Comparison of ENCODE assay signal across 13 cellular contexts in the genomic region with DNA sequence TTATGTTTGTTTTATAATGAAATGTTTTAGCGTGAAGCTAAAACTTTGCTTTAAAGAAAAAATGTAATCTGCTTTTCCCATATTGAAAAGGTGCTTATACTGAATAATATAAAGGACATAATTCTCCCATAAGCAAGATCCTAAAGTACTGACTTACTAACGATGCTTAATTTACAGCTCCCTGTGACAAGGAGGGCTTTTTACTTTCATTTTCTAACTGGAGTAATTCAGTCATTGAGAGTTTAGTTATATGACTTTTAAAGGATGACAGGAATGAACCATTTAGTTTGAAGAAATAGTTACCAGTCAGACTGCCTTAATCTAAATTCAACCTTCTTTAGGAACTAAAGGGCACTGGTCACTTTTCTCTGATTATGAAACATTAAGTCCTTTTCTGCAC. TPM values are rescaled to one million over a fixed set of nuclear protein-coding genes. Genes with fewer than 3 reads are reported as not detected.
A peak's percentile ranks its signal among the peaks of the same experiment; 100 is the strongest.
DNase-seq lines count a peak whose midpoint lies in the region; ATAC-seq and TF ChIP-seq lines count a peak whose summit lies in the region.
"Had no signal": no experiment of that assay in that cellular context is flagged by ENCODE, and none has a peak within 500 bp of the region (broad histone marks: within the 10 kb centered on the region; RNA-seq: fewer than 3 reads in every experiment).

No MANE protein-coding gene starts in this region.

- CTCF ChIA-PET in activated CD8-positive, alpha-beta T cell treated with anti-CD3 and anti-CD28 coated beads for 36 hours (lab: Charles Lee), result interaction anchor here (1.9 kb wide), 2 partner anchors 121 to 187 kb away, joined by 7 read pairs; no protein-coding TSS in a partner anchor
- CTCF ChIA-PET in naive thymus-derived CD4-positive, alpha-beta T cell (lab: Charles Lee), result no interaction called here
- CTCF ChIA-PET in Calu3 (lab: Charles Lee), result interaction anchor here (0.6 to 0.8 kb wide), 2 partner anchors 30 to 186 kb away, joined by 3 to 8 read pairs; no protein-coding TSS in a partner anchor

- intact Hi-C loops in activated CD8-positive, alpha-beta T cell treated with anti-CD3 and anti-CD28 coated beads for 36 hours (cut with micrococcal nuclease), result no loop called here
- intact Hi-C loops in naive thymus-derived CD4-positive, alpha-beta T cell (cut with micrococcal nuclease), result no loop called here
- intact Hi-C loops in Calu3 (cut with micrococcal nuclease; ENCODE audit: unreplicated experiment), result no loop called here

- H3K4me1 ChIP-seq in naive thymus-derived CD4-positive, alpha-beta T cell (ENCODE audit: control insufficient read depth in 2 of 2, insufficient read depth in 2 of 2, low read length in 2 of 2), result no peaks in the 10 kb centered on the region

- H3K27me3 ChIP-seq in naive thymus-derived CD4-positive, alpha-beta T cell (ENCODE audit: control insufficient read depth in 2 of 2, insufficient read depth in 2 of 2, low read length in 2 of 2), result no peaks in the 10 kb centered on the region

- H3K4me3 Mint-ChIP-seq in activated CD8-positive, alpha-beta T cell treated with anti-CD3 and anti-CD28 coated beads for 36 hours, result no peak overlapping the region
- peak overlapping the region in 8 of 10 donors; percentile 0 to 71 (median 44) for H3K4me3 Mint-ChIP-seq in naive thymus-derived CD4-positive, alpha-beta T cell
- H3K4me3 Mint-ChIP-seq in immature natural killer cell (peak overlapping the region in 1 of 5 donors; percentile 57), Calu3 (ENCODE audit: low read depth, unreplicated experiment) (no peak overlapping the region)

- H3K36me3 Mint-ChIP-seq in activated CD8-positive, alpha-beta T cell treated with anti-CD3 and anti-CD28 coated beads for 36 hours (ENCODE audit: low read depth), result no peaks in the 10 kb centered on the region
- H3K36me3 Mint-ChIP-seq in naive thymus-derived CD4-positive, alpha-beta T cell, result no peaks in the 10 kb centered on the region
- H3K36me3 Mint-ChIP-seq in immature natural killer cell (no peaks in the 10 kb centered on the region), Calu3 (ENCODE audit: insufficient read depth, unreplicated experiment) (no peaks in the 10 kb centered on the region)
- H3K36me3 Mint-ChIP-seq: brain had no signal

- POLR2A ChIA-PET in activated CD8-positive, alpha-beta T cell treated with anti-CD3 and anti-CD28 coated beads for 36 hours (lab: Charles Lee), result no interaction called here
- POLR2A ChIA-PET in naive thymus-derived CD4-positive, alpha-beta T cell (lab: Charles Lee), result interaction anchor here (1.1 kb wide), 1 partner anchor 9 kb away, joined by 3 read pairs; no protein-coding TSS in a partner anchor

- ATAC-seq in GM18520 (IDR thresholded peaks at IDR 0.05; ENCODE audit: unreplicated experiment), result peak; percentile 54
- peak; percentile 40 for ATAC-seq in HG02678 (IDR thresholded peaks at IDR 0.05; ENCODE audit: unreplicated experiment)
- peak; percentile 20 for ATAC-seq in activated CD8-positive, alpha-beta T cell treated with anti-CD3 and anti-CD28 coated beads for 36 hours
- ATAC-seq in naive thymus-derived CD4-positive, alpha-beta T cell, result no peak
- no peak for ATAC-seq in GM21528 (IDR thresholded peaks at IDR 0.05; ENCODE audit: low FRiP score, unreplicated experiment)

- H3K9me3 ChIP-seq in naive thymus-derived CD4-positive, alpha-beta T cell (ENCODE audit: control insufficient read depth in 2 of 3, low read length in 3 of 3), result no peaks in the 10 kb centered on the region

- TF ChIP-seq CTCF in activated CD8-positive, alpha-beta T cell treated with anti-CD3 and anti-CD28 coated beads for 36 hours (IDR thresholded peaks at IDR 0.05), result no peak
- no peak for TF ChIP-seq CTCF in Calu3 (IDR thresholded peaks at IDR 0.05; ENCODE audit: unreplicated experiment)

- H3K27ac Mint-ChIP-seq in activated CD8-positive, alpha-beta T cell treated with anti-CD3 and anti-CD28 coated beads for 36 hours, result no peak overlapping the region
- H3K27ac Mint-ChIP-seq in naive thymus-derived CD4-positive, alpha-beta T cell, result no peak overlapping the region
- no peak overlapping the region for H3K27ac Mint-ChIP-seq in immature natural killer cell
- no peak overlapping the region for H3K27ac Mint-ChIP-seq in Calu3 (ENCODE audit: unreplicated experiment)
- H3K27ac Mint-ChIP-seq: brain had no signal

- no peak for DNase-seq in activated CD8-positive, alpha-beta T cell treated with anti-CD3 and anti-CD28 coated beads for 36 hours
- no peak for DNase-seq in naive thymus-derived CD4-positive, alpha-beta T cell
- DNase-seq in SIG-M5 treated with dmso at 0.1 percent for 504 hours (lab: John Stamatoyannopoulos, UW; ENCODE audit: unreplicated experiment) (no peak), immature natural killer cell (no peak), Calu3 (no peak)
- DNase-seq: GOT3, NCI-H774, WERI-Rb-1 had no signal

- H3K4me3 ChIP-seq in naive thymus-derived CD4-positive, alpha-beta T cell (ENCODE audit: low read length), result peak overlapping the region; percentile 3

- no peaks in the 10 kb centered on the region for H3K9me3 Mint-ChIP-seq in activated CD8-positive, alpha-beta T cell treated with anti-CD3 and anti-CD28 coated beads for 36 hours
- no peaks in the 10 kb centered on the region for H3K9me3 Mint-ChIP-seq in naive thymus-derived CD4-positive, alpha-beta T cell
- H3K9me3 Mint-ChIP-seq in immature natural killer cell, result no peaks in the 10 kb centered on the region
- no peaks in the 10 kb centered on the region for H3K9me3 Mint-ChIP-seq in Calu3 (ENCODE audit: low read depth, unreplicated experiment)
- H3K9me3 Mint-ChIP-seq: brain had no signal

- H3K36me3 ChIP-seq in naive thymus-derived CD4-positive, alpha-beta T cell (ENCODE audit: control insufficient read depth in 2 of 3, insufficient read depth in 3 of 3, low read length in 3 of 3), result no peaks in the 10 kb centered on the region
- H3K36me3 ChIP-seq: WERI-Rb-1 had no signal

- H3K27ac ChIP-seq in naive thymus-derived CD4-positive, alpha-beta T cell (ENCODE audit: low read depth, low read length), result no peak overlapping the region
- H3K27ac ChIP-seq: WERI-Rb-1 had no signal

- peaks cover 1% of the 10 kb centered on the region for H3K27me3 Mint-ChIP-seq in activated CD8-positive, alpha-beta T cell treated with anti-CD3 and anti-CD28 coated beads for 36 hours
- H3K27me3 Mint-ChIP-seq in naive thymus-derived CD4-positive, alpha-beta T cell, result peaks cover 0 to 4% (median 0%) of the 10 kb centered on the region in 5 donors
- H3K27me3 Mint-ChIP-seq in immature natural killer cell (ENCODE audit: low read depth in 3 of 3) (peaks cover 0 to 2% (median 0%) of the 10 kb centered on the region in 3 donors), Calu3 (ENCODE audit: unreplicated experiment) (no peaks in the 10 kb centered on the region)
- H3K27me3 Mint-ChIP-seq: brain had no signal

- BruUV-seq in Calu3 (replicated peaks; lab: Mats Ljungman, UMichigan), result no TSS peak

- peaks cover 9% of the 10 kb centered on the region for H3K4me1 Mint-ChIP-seq in activated CD8-positive, alpha-beta T cell treated with anti-CD3 and anti-CD28 coated beads for 36 hours (ENCODE audit: low read depth)
- H3K4me1 Mint-ChIP-seq in naive thymus-derived CD4-positive, alpha-beta T cell, result peaks cover 0 to 14% (median 8%) of the 10 kb centered on the region in 7 donors
- peaks cover 0 to 11% of the 10 kb centered on the region in 2 donors for H3K4me1 Mint-ChIP-seq in immature natural killer cell
- no peaks in the 10 kb centered on the region for H3K4me1 Mint-ChIP-seq in Calu3 (ENCODE audit: low read depth, unreplicated experiment)

RNA-seq across cellular contexts. Expression of a gene that starts 19.3 kb away (rescaled TPM):
- total RNA-seq in activated CD8-positive, alpha-beta T cell treated with anti-CD3 and anti-CD28 coated beads for 36 hours, result not detected
- total RNA-seq in naive thymus-derived CD4-positive, alpha-beta T cell, result not detected
- not detected for polyA plus RNA-seq in naive thymus-derived CD4-positive, alpha-beta T cell
- polyA plus RNA-seq in immature natural killer cell, result not detected
- total RNA-seq in Calu3 (2022), result 0.64 and 1.2 TPM in 2 replicates
- polyA plus RNA-seq: neural cell had no signal

Comparison
In these comparisons a context has a peak if more than half of its experiments do, and no peak if none do; other contexts are left out.
1. ATAC-seq: peak in GM18520 (single experiment), HG02678 (single experiment) and activated CD8-positive, alpha-beta T cell treated with anti-CD3 and anti-CD28 coated beads for 36 hours (single experiment); none in naive thymus-derived CD4-positive, alpha-beta T cell (single experiment) and GM21528 (single experiment).
2. H3K4me3 Mint-ChIP-seq: peak in naive thymus-derived CD4-positive, alpha-beta T cell (8 of 10); none in activated CD8-positive, alpha-beta T cell treated with anti-CD3 and anti-CD28 coated beads for 36 hours (single experiment) and Calu3 (single experiment).